ENCODE assay signal across 13 cellular contexts in the genomic region with DNA sequence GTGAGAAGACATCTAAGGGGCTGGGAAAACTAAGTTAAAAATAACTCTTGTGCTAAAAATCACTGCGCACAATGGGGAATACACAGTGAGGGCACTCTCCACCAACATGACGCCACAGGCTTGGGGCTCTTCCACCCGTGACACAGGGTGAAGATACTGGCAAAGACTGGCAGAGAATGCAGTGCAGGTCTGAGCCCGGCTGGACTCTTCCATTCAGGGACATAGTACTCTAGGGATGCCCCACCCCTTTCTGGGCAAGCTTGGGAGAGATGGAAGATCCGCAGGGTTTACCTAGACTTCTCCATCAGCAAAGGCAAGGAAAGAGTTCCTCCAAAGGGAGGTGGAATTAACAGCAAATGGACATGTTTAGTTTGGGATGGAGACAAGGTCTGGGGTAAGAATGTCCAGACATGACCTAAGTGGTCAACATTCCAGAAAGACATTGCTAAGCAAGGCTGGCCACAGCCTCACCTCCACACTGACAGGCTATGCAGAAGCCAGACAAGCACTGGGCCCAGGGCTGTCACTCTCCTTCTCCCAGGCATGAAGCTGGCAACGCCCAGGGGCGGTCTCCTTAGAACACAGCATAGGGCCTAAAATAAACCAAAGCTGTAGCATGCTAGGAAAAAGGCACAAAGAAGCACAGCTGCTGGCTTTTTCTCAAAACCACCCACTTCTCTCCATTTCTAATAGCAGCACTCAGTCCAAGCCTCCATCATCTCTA. TPM values are rescaled to one million over a fixed set of nuclear protein-coding genes. Genes with fewer than 3 reads are reported as not detected.
A peak's percentile ranks its signal among the peaks of the same experiment; 100 is the strongest.
DNase-seq lines count a peak whose midpoint lies in the region; ATAC-seq, FAIRE-seq and TF ChIP-seq lines count a peak whose summit lies in the region.
"Had no signal": no experiment of that assay in that cellular context is flagged by ENCODE, and none has a peak within 500 bp of the region (broad histone marks: within the 10 kb centered on the region; RNA-seq: fewer than 3 reads in every experiment).

No MANE protein-coding gene starts in this region.

- H3K4me3 ChIP-seq in KMS-11 (IDR thresholded peaks at IDR 0.05; ENCODE audit: insufficient read depth, low read depth, low read length) (no peak overlapping the region), coronary artery (peak overlapping the region; percentile 8), HepG2 (replicated peaks in 1 of 3; ENCODE audit: insufficient read depth in 1 of 3, low read depth in 2 of 3, low read length in 3 of 3) (no peak overlapping the region)

- CTCF ChIA-PET in HepG2 (lab: Yijun Ruan, JAX; ENCODE audit: low intra/inter-chr PET ratio, low total read pairs), result no interaction called here

- in situ Hi-C loops in HepG2 (cut with HindIII; ENCODE audit: extremely low pct_ligation_motif_present, low pct_unique_long_range_greater_than_20kb), result loop anchor here (25.0 kb wide), 1 partner anchor 117 kb away; a partner anchor contains a TSS

- no peak for FAIRE-seq in HepG2 (lab: Jason Lieb, UNC)
- FAIRE-seq: H1 had no signal

- H3K9me3 Mint-ChIP-seq in activated naive CD8-positive, alpha-beta T cell treated with anti-CD3 and anti-CD28 coated beads, Interleukin-2, amount 50 U/mL, for 24 hours, result no peaks in the 10 kb centered on the region
- H3K9me3 Mint-ChIP-seq: naive thymus-derived CD4-positive, alpha-beta T cell; stimulated activated effector memory CD8-positive, alpha-beta T cell treated with anti-CD3 and anti-CD28 coated beads, Interleukin-12 subunit alpha, Interleukin-12 subunit beta, amount 100 ng/mL, for 72 hours had no signal

- H3K9ac ChIP-seq in KMS-11 (peak overlapping the region; percentile 40; the same call in 1 of the 2 replicates), HepG2 (ENCODE audit: insufficient read depth, low read depth, low read length) (no peak overlapping the region)

- peak; percentile 30; the same call in 2 of the 3 replicates for ATAC-seq in HepG2
- no peak for ATAC-seq in activated naive CD8-positive, alpha-beta T cell treated with anti-CD3 and anti-CD28 coated beads, Interleukin-2, amount 50 U/mL, for 24 hours
- no peak for ATAC-seq in HG03571 (IDR thresholded peaks at IDR 0.05; ENCODE audit: unreplicated experiment)
- ATAC-seq: naive thymus-derived CD4-positive, alpha-beta T cell; stimulated activated effector memory CD8-positive, alpha-beta T cell treated with anti-CD3 and anti-CD28 coated beads, Interleukin-12 subunit alpha, Interleukin-12 subunit beta, amount 100 ng/mL, for 72 hours had no signal

- DNase-seq in coronary artery (ENCODE audit: low spot score) (peak; percentile 91), HepG2 (ENCODE audit: low spot score) (no peak), superior temporal gyrus (ENCODE audit: extremely low spot score) (peak; percentile 67), RPMI8226 (no peak)
- no peak for DNase-seq in activated CD8-positive, alpha-beta memory T cell treated with anti-CD3 and anti-CD28 coated beads for 24 hours
- no peak for DNase-seq in activated naive CD8-positive, alpha-beta T cell treated with anti-CD3 and anti-CD28 coated beads, Interleukin-2, amount 50 U/mL, for 24 hours
- DNase-seq: amniotic stem cell; naive thymus-derived CD4-positive, alpha-beta T cell; T1000 had no signal

- peaks cover 44% of the 10 kb centered on the region for H3K4me1 Mint-ChIP-seq in activated naive CD8-positive, alpha-beta T cell treated with anti-CD3 and anti-CD28 coated beads, Interleukin-2, amount 50 U/mL, for 24 hours

- H3K36me3 Mint-ChIP-seq in activated naive CD8-positive, alpha-beta T cell treated with anti-CD3 and anti-CD28 coated beads, Interleukin-2, amount 50 U/mL, for 24 hours (ENCODE audit: low read depth), result peaks cover 42% of the 10 kb centered on the region

- TF ChIP-seq EP300 in HepG2 (IDR thresholded peaks at IDR 0.05; ENCODE audit: low read depth in 2 of 2, low read length in 2 of 2) (no peak), HepG2 (CRISPR knock-in tag; IDR thresholded peaks at IDR 0.05; ENCODE audit: borderline replicate concordance) (no peak)

- no peak for TF ChIP-seq CTCF in KMS-11 (conservative IDR thresholded peaks at IDR 0.05; ENCODE audit: low read depth, low read length)
- no peak for TF ChIP-seq CTCF in coronary artery (IDR thresholded peaks at IDR 0.05)
- TF ChIP-seq CTCF in HepG2 (CRISPR knock-in tag; IDR thresholded peaks at IDR 0.05), result no peak

- H3K27me3 Mint-ChIP-seq in activated naive CD8-positive, alpha-beta T cell treated with anti-CD3 and anti-CD28 coated beads, Interleukin-2, amount 50 U/mL, for 24 hours, result no peaks in the 10 kb centered on the region
- H3K27me3 Mint-ChIP-seq: naive thymus-derived CD4-positive, alpha-beta T cell had no signal

- POLR2A ChIA-PET in HepG2 (lab: Yijun Ruan, JAX), result interaction anchor here (1.1 kb wide), 1 partner anchor 114 kb away, joined by 3 read pairs; no protein-coding TSS in a partner anchor

- no peaks in the 10 kb centered on the region for H3K36me3 ChIP-seq in KMS-11 (ENCODE audit: insufficient read depth)
- H3K36me3 ChIP-seq in HepG2 (replicated peaks in 1 of 2; ENCODE audit: control insufficient read depth in 1 of 2, insufficient read depth in 2 of 2, low read length in 2 of 2), result peaks cover 9 to 16% of the 10 kb centered on the region in 2 experiments; a peak in 4 of 5 replicates

- TF ChIP-seq RAD21 in HepG2 (CRISPR knock-in tag; IDR thresholded peaks at IDR 0.05), result no peak

- H3K27me3 ChIP-seq in KMS-11 (ENCODE audit: insufficient read depth, low read depth) (no peaks in the 10 kb centered on the region), HepG2 (ENCODE audit: control insufficient read depth in 1 of 2, insufficient read depth in 2 of 2, low read length in 2 of 2) (no peaks in the 10 kb centered on the region)

- H3K27ac ChIP-seq in KMS-11, result peak overlapping the region; percentile 99
- H3K27ac ChIP-seq in coronary artery, result peak overlapping the region; percentile 70 to 83
- H3K27ac ChIP-seq in HepG2 (ENCODE audit: extremely low read length, insufficient read depth, low read length), result no peak overlapping the region

- H2AFZ ChIP-seq in KMS-11 (ENCODE audit: low read depth) (no peak overlapping the region; the same call in 1 of the 2 replicates), HepG2 (ENCODE audit: low read length) (no peak overlapping the region)

- H3K4me1 ChIP-seq in KMS-11 (ENCODE audit: low read depth, poor library complexity, severe bottlenecking) (peaks cover 100% of the 10 kb centered on the region), HepG2 (ENCODE audit: insufficient read depth, low read length) (peaks cover 8% of the 10 kb centered on the region)

- no peak for TF ChIP-seq POLR2A in HepG2 (IDR thresholded peaks at IDR 0.05; ENCODE audit: insufficient read depth in 1 of 2, low read depth in 2 of 2, low read length in 2 of 2)

- H3K79me2 ChIP-seq in KMS-11 (ENCODE audit: insufficient read depth, low read depth) (peaks cover 61% of the 10 kb centered on the region), HepG2 (ENCODE audit: insufficient read depth, low read length) (no peaks in the 10 kb centered on the region)

- intact Hi-C loops in HepG2 (cut with micrococcal nuclease; ENCODE audit: unreplicated experiment), result no loop called here

- 94% methylated on average over 7 of the region's 7 CpGs for WGBS in HepG2 (ENCODE audit: low lambda C conversion rate)

- H3K4me3 Mint-ChIP-seq in activated naive CD8-positive, alpha-beta T cell treated with anti-CD3 and anti-CD28 coated beads, Interleukin-2, amount 50 U/mL, for 24 hours, result no peak overlapping the region
- H3K4me3 Mint-ChIP-seq: naive thymus-derived CD4-positive, alpha-beta T cell; stimulated activated effector memory CD8-positive, alpha-beta T cell treated with anti-CD3 and anti-CD28 coated beads, Interleukin-12 subunit alpha, Interleukin-12 subunit beta, amount 100 ng/mL, for 72 hours had no signal

- H3K4me2 ChIP-seq in KMS-11 (peak overlapping the region; percentile 54), HepG2 (ENCODE audit: low read depth, low read length) (no peak overlapping the region)

- BruUV-seq in HepG2 (replicated peaks; lab: Mats Ljungman, UMichigan), result no TSS peak

- no peaks in the 10 kb centered on the region for H3K9me3 ChIP-seq in HepG2 (ENCODE audit: low read length)

- no peak overlapping the region for H3K27ac Mint-ChIP-seq in activated naive CD8-positive, alpha-beta T cell treated with anti-CD3 and anti-CD28 coated beads, Interleukin-2, amount 50 U/mL, for 24 hours
- H3K27ac Mint-ChIP-seq: stimulated activated effector memory CD8-positive, alpha-beta T cell treated with anti-CD3 and anti-CD28 coated beads, Interleukin-12 subunit alpha, Interleukin-12 subunit beta, amount 100 ng/mL, for 72 hours had no signal

- H4K20me1 ChIP-seq in KMS-11 (ENCODE audit: insufficient read depth) (no peaks in the 10 kb centered on the region), HepG2 (ENCODE audit: insufficient read depth, low read length) (no peaks in the 10 kb centered on the region)

RNA-seq across cellular contexts. Expression of a gene that starts 28.1 kb away (rescaled TPM):
- 28.4 and 30.3 TPM in 2 replicates for total RNA-seq in HepG2 (2016; rRNA removed; fragmentation: Illumina TruSeq; extraction: Trizol)
- 4.1 and 5.8 TPM in 2 replicates for total RNA-seq in HepG2 (2016; cell fraction: cytosol; rRNA removed; fragmentation: Illumina TruSeq; extraction: Trizol; ENCODE audit: low read depth)
- 29.5 and 30.7 TPM in 2 replicates for total RNA-seq in HepG2 (2016; cell fraction: insoluble cytoplasmic fraction; rRNA removed; fragmentation: Illumina TruSeq; extraction: Trizol)
- total RNA-seq in HepG2 (2016; cell fraction: membrane; rRNA removed; fragmentation: Illumina TruSeq; extraction: Trizol), result 12.3 and 13.8 TPM in 2 replicates
- 39.8 and 40.1 TPM in 2 replicates for total RNA-seq in HepG2 (2016; cell fraction: nucleus; rRNA removed; fragmentation: Illumina TruSeq; extraction: Trizol)
- 55.5 and 76.1 TPM in 2 replicates for polyA plus RNA-seq in HepG2 (2011; rRNA removed)
- 65.7 and 89.1 TPM in 2 replicates for polyA plus RNA-seq in HepG2 (2011; cell fraction: cytosol; rRNA removed)
- 262 and 282 TPM in 2 replicates for polyA plus RNA-seq in HepG2 (2011; cell fraction: nucleus; rRNA removed)
- 18.0 and 24.0 TPM in 2 replicates for polyA plus RNA-seq in HepG2 (2012)
- polyA plus RNA-seq in HepG2 (2016; cell fraction: cytosol; fragmentation: Illumina TruSeq; extraction: Trizol; ENCODE audit: low read depth), result 2.7 and 2.8 TPM in 2 replicates
- polyA plus RNA-seq in HepG2 (2016; cell fraction: insoluble cytoplasmic fraction; fragmentation: Illumina TruSeq; extraction: Trizol; ENCODE audit: low read depth), result 25.0 and 28.1 TPM in 2 replicates
- polyA plus RNA-seq in HepG2 (2016; cell fraction: membrane; fragmentation: Illumina TruSeq; extraction: Trizol; ENCODE audit: low read depth), result 6.2 and 7.9 TPM in 2 replicates
- polyA plus RNA-seq in HepG2 (2016; cell fraction: nucleus; fragmentation: Illumina TruSeq; extraction: Trizol; ENCODE audit: insufficient read depth, low read depth), result 37.8 and 41.4 TPM in 2 replicates
- 225 and 394 TPM in 2 replicates for polyA minus RNA-seq in HepG2 (2011; rRNA and poly(A)+ RNA removed; ENCODE audit: low replicate concordance)
- polyA minus RNA-seq in HepG2 (2011; cell fraction: cytosol; rRNA and poly(A)+ RNA removed), result 40.2 and 54.6 TPM in 2 replicates
- 110 and 137 TPM in 2 replicates for polyA minus RNA-seq in HepG2 (2011; cell fraction: nucleus; rRNA and poly(A)+ RNA removed)

Comparison
In these comparisons a context has a peak if more than half of its experiments do, and no peak if none do; other contexts are left out.
1. DNase-seq: peak in coronary artery (single experiment) and superior temporal gyrus (single experiment); none in HepG2 (single experiment), activated CD8-positive, alpha-beta memory T cell treated with anti-CD3 and anti-CD28 coated beads for 24 hours (single experiment), RPMI8226 (single experiment) and activated naive CD8-positive, alpha-beta T cell treated with anti-CD3 and anti-CD28 coated beads, Interleukin-2, amount 50 U/mL, for 24 hours (single experiment).